ENCODE assay signal across 20 cellular contexts in the genomic region with DNA sequence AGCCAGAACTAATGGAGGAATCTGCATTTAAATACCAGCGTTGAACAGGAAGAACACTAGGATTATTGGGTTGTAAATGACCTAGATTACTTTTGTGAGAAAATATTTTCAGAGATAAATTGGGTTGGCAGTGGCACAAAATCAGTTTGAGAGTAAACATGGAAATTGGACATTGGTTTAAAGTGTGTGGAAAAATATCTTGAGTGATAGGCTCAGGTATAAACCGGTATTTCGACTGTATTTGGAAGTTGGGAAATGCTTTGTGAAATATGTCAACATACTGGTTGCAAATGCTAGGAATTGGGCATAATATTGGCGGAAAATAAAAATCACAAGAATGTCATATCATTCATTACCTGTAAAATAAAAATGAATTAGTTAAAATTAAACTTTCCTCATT.
"Had no signal": no experiment of that assay in that cellular context is flagged by ENCODE, and none has a peak within 500 bp of the region (broad histone marks: within the 10 kb centered on the region; RNA-seq: fewer than 3 reads in every experiment).

No MANE protein-coding gene starts in this region.

- H3K4me1 ChIP-seq: thyroid gland, vagina had no signal

- H3K27ac ChIP-seq: esophagus squamous epithelium, heart right ventricle, parathyroid adenoma, thyroid gland, vagina had no signal

- H3K27me3 Mint-ChIP-seq: activated naive CD4-positive, alpha-beta T cell treated with anti-CD3 and anti-CD28 coated beads, Interleukin-2, amount 50 U/mL, for 24 hours; dendritic cell treated with granulocyte-macrophage colony-stimulating factor and Interleukin-4, amounts not matched to agents 40 ng/mL and 50 ng/mL, for 4 days; naive thymus-derived CD4-positive, alpha-beta T cell had no signal

- H3K9me3 ChIP-seq: esophagus squamous epithelium, heart right ventricle, thyroid gland, vagina had no signal

- H3K27me3 ChIP-seq: esophagus squamous epithelium, heart right ventricle, thyroid gland, vagina had no signal

- DNase-seq: activated CD4-positive, alpha-beta T cell treated with anti-CD3 and anti-CD28 coated beads, Interleukin-2, amount 50 U/mL, for 1 hour; activated CD4-positive, CD25-positive, alpha-beta regulatory T cell treated with anti-CD3 and anti-CD28 coated beads, Interleukin-2, amount 50 U/mL, for 72 hours; activated CD8-positive, alpha-beta memory T cell treated with anti-CD3 and anti-CD28 coated beads for 24 hours; activated CD8-positive, alpha-beta memory T cell treated with anti-CD3 and anti-CD28 coated beads, Interleukin-2, amount 50 U/mL, for 48 hours; activated gamma-delta T cell; activated T-cell treated with anti-CD3 and anti-CD28 coated beads, Interleukin-2, amount 50 U/mL, for 48 hours; effector CD8-positive, alpha-beta T cell; esophagus squamous epithelium; heart right ventricle; mesenchymal stem cell; naive thymus-derived CD4-positive, alpha-beta T cell; stimulated activated CD4-positive, alpha-beta T cell treated with anti-CD3 and anti-CD28 coated beads, Interleukin-12 subunit alpha, Interleukin-12 subunit beta, amount 100 ng/mL, for 4 hours; stimulated activated CD4-positive, alpha-beta T cell treated with anti-CD3 and anti-CD28 coated beads, Interleukin-1b, Interleukin-23, amount 100 ng/mL, for 48 hours; stimulated activated CD8-positive, alpha-beta memory T cell treated with anti-CD3 and anti-CD28 coated beads, Interleukin-4, amount 100 ng/mL, for 48 hours; stimulated activated naive CD4-positive, alpha-beta T cell; thyroid gland had no signal

- H3K9me3 Mint-ChIP-seq: activated naive CD4-positive, alpha-beta T cell treated with anti-CD3 and anti-CD28 coated beads, Interleukin-2, amount 50 U/mL, for 24 hours; dendritic cell treated with granulocyte-macrophage colony-stimulating factor and Interleukin-4, amounts not matched to agents 40 ng/mL and 50 ng/mL, for 4 days; naive thymus-derived CD4-positive, alpha-beta T cell had no signal

- H3K4me3 ChIP-seq: esophagus squamous epithelium, heart right ventricle, thyroid gland, vagina had no signal

- H3K27ac Mint-ChIP-seq: activated naive CD4-positive, alpha-beta T cell treated with anti-CD3 and anti-CD28 coated beads, Interleukin-2, amount 50 U/mL, for 24 hours; dendritic cell treated with granulocyte-macrophage colony-stimulating factor and Interleukin-4, amounts not matched to agents 40 ng/mL and 50 ng/mL, for 4 days had no signal

- ATAC-seq: heart right ventricle; naive thymus-derived CD4-positive, alpha-beta T cell had no signal

- H3K4me3 Mint-ChIP-seq: activated naive CD4-positive, alpha-beta T cell treated with anti-CD3 and anti-CD28 coated beads, Interleukin-2, amount 50 U/mL, for 24 hours; dendritic cell treated with granulocyte-macrophage colony-stimulating factor and Interleukin-4, amounts not matched to agents 40 ng/mL and 50 ng/mL, for 4 days; naive thymus-derived CD4-positive, alpha-beta T cell had no signal
